ENCODE assay signal across 1 cellular context in genomic region chr6:167849846-167850459, GRCh38.
TF ChIP-seq lines count a peak whose summit lies in the region.

No MANE protein-coding gene starts in this region.

TF ChIP-seq in K562, 482 proteins besides CTCF, POLR2A, EP300 and RAD21 (continued from another document and continues in another):
- TF ChIP-seq E4F1 (CRISPR knock-in tag; IDR thresholded peaks at IDR 0.05; ENCODE audit: borderline replicate concordance) (no peak), ZNF507 (tag; conservative IDR thresholded peaks at IDR 0.05) (no peak), FOXA1 (IDR thresholded peaks at IDR 0.05; ENCODE audit: borderline replicate concordance) (no peak), ARID3B (CRISPR knock-in tag; IDR thresholded peaks at IDR 0.05; ENCODE audit: borderline replicate concordance) (no peak), PHF20 (IDR thresholded peaks at IDR 0.05; ENCODE audit: partially characterized antibody) (no peak), TGIF2 (CRISPR knock-in tag; IDR thresholded peaks at IDR 0.05) (no peak), ZNF79 (CRISPR knock-in tag; IDR thresholded peaks at IDR 0.05; ENCODE audit: low read depth) (no peak), ZNF280B (CRISPR knock-in tag; IDR thresholded peaks at IDR 0.05) (no peak), PBX2 (CRISPR knock-in tag; IDR thresholded peaks at IDR 0.05; ENCODE audit: low read depth) (no peak), PBX2 (tag; conservative IDR thresholded peaks at IDR 0.05; ENCODE audit: low read depth) (no peak), ETV1 (tag; conservative IDR thresholded peaks at IDR 0.05; ENCODE audit: low read depth) (no peak), POLR2H (tag; IDR thresholded peaks at IDR 0.05; ENCODE audit: low read depth) (no peak), ZFPM2 (CRISPR knock-in tag; IDR thresholded peaks at IDR 0.05) (no peak), CBFA2T3 (IDR thresholded peaks at IDR 0.05) (no peak), ZNF444 (CRISPR knock-in tag; IDR thresholded peaks at IDR 0.05) (no peak), SREBF1 (IDR thresholded peaks at IDR 0.05; ENCODE audit: borderline replicate concordance, low read depth, low read length) (no peak), MAZ (CRISPR knock-in tag; conservative IDR thresholded peaks at IDR 0.05 in 1 of 2, IDR thresholded peaks at IDR 0.05 in 1 of 2) (no peak), ZBTB11 (CRISPR knock-in tag; IDR thresholded peaks at IDR 0.05) (no peak), CHD4 (IDR thresholded peaks at IDR 0.05; ENCODE audit: insufficient read depth, insufficient replicate concordance, low read depth, low read length, poor library complexity, severe bottlenecking) (peak; percentile 12), MITF (IDR thresholded peaks at IDR 0.05) (no peak), ZFP91 (CRISPR knock-in tag; IDR thresholded peaks at IDR 0.05) (no peak), PRMT5 (CRISPR knock-in tag; IDR thresholded peaks at IDR 0.05) (no peak), XRCC3 (IDR thresholded peaks at IDR 0.05) (no peak), PKNOX1 (IDR thresholded peaks at IDR 0.05) (no peak), ZNF184 (CRISPR knock-in tag; IDR thresholded peaks at IDR 0.05) (no peak), PATZ1 (CRISPR knock-in tag; IDR thresholded peaks at IDR 0.05; ENCODE audit: borderline replicate concordance) (no peak), LCOR (CRISPR knock-in tag; IDR thresholded peaks at IDR 0.05) (no peak; the same call in 1 of the 2 replicates), ETV5 (CRISPR knock-in tag; IDR thresholded peaks at IDR 0.05; ENCODE audit: low read depth) (no peak), ZNF512 (tag; IDR thresholded peaks at IDR 0.05) (no peak), ZNF584 (CRISPR knock-in tag; IDR thresholded peaks at IDR 0.05; ENCODE audit: low read depth) (no peak), JUNB (CRISPR knock-in tag; conservative IDR thresholded peaks at IDR 0.05) (no peak), ETV6 (IDR thresholded peaks at IDR 0.05; ENCODE audit: borderline replicate concordance in 1 of 2, low read depth in 2 of 2, low read length in 1 of 2) (no peak), ETV6 (CRISPR knock-in tag; IDR thresholded peaks at IDR 0.05; ENCODE audit: borderline replicate concordance) (no peak), PCBP1 (IDR thresholded peaks at IDR 0.05; ENCODE audit: low read depth, low read length, poor library complexity, severe bottlenecking) (no peak), SRSF1 (IDR thresholded peaks at IDR 0.05; ENCODE audit: low read depth, low read length) (no peak), TCF15 (CRISPR knock-in tag; IDR thresholded peaks at IDR 0.05) (no peak), NR2C2 (CRISPR knock-in tag; IDR thresholded peaks at IDR 0.05) (no peak), NR2C2 (tag; IDR thresholded peaks at IDR 0.05) (0 out of 2 replicates have a peak, but pooled peaks have one; percentile 27)
